ENCODE assay signal across 25 cellular contexts in the genomic region with DNA sequence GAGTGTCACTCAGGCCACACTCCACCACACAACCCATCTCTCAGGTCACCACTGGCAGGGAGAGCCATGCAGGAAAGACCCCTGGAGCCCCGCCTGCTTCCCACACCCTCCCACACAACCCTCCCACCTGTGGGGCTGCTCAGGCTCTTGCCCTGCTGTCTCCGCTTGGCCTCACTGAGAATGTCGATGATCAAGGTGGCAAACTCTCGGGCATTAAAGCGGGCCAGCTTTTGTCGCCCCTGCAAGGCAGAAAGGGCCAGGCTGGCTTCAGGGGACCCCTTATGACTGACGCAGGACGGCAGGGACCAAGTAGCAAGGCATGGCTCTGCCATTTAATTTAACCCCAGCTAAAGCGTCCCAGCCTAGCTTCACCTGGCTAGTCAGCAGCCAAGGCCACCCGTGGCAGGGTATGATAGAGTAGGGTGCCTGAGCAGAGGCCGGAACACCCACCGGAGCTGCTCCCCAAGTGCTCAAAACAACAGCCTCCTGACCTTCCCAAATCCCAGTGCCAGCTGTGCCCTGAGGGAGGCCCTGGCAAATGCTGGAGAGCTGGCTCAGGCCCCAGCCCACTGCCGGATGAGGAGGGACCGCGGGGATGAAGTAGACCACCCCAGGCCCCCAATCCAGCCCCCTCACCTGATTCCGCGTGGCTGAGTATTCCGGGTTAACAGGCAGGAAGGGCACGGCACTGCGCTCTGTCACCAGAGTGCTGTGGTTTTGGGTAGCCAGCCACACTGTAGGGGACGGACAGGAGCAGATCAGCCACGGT. TPM values are rescaled to one million over a fixed set of nuclear protein-coding genes. Genes with fewer than 3 reads are reported as not detected.
DNase-seq lines count a peak whose midpoint lies in the region; ATAC-seq and TF ChIP-seq lines count a peak whose summit lies in the region.
"Had no signal": no experiment of that assay in that cellular context is flagged by ENCODE, and none has a peak within 500 bp of the region (broad histone marks: within the 10 kb centered on the region; RNA-seq: fewer than 3 reads in every experiment).

No MANE protein-coding gene starts in this region.

- no peak for TF ChIP-seq POLR2A in IMR-90 (IDR thresholded peaks at IDR 0.05; ENCODE audit: low read depth, low read length)

- WGBS in IMR-90 (ENCODE audit: extremely low coverage in 2 of 2, insufficient read length in 1 of 2), 2 experiments, result 100% methylated on average over 7 of the region's 22 CpGs; no CpG with 5 or more reads in 1 of the 2 experiments
- 91% methylated on average over 22 of the region's 22 CpGs for WGBS in mesenchymal stem cell

- H3K27me3 ChIP-seq in IMR-90 (ENCODE audit: control insufficient read depth, insufficient read depth, low read length) (no peaks in the 10 kb centered on the region), colonic mucosa (no peaks in the 10 kb centered on the region), mesenchymal stem cell (ENCODE audit: control insufficient read depth in 1 of 2, insufficient read depth in 1 of 2, low read length in 2 of 2) (no peaks in the 10 kb centered on the region)

- H3K4ac ChIP-seq in IMR-90 (ENCODE audit: low read depth, low read length) (no peak overlapping the region), mesenchymal stem cell (ENCODE audit: low read depth in 1 of 2, low read length in 2 of 2) (no peak overlapping the region)

- no peaks in the 10 kb centered on the region; the same call in 1 of the 2 replicates for H3K9me1 ChIP-seq in IMR-90 (ENCODE audit: insufficient read depth, low read length)

- H4K91ac ChIP-seq in IMR-90 (ENCODE audit: insufficient read depth, low read depth, low read length), result no peak overlapping the region
- peak overlapping the region; percentile 52 for H4K91ac ChIP-seq in mesenchymal stem cell (ENCODE audit: low read length)

- peak overlapping the region; percentile 66 for H2AFZ ChIP-seq in IMR-90 (replicated peaks; ENCODE audit: low read length, poor library complexity)
- no peak overlapping the region for H2AFZ ChIP-seq in mesenchymal stem cell (ENCODE audit: low read depth, low read length)

- DNase-seq in IMR-90 (no peak), colonic mucosa (peak; percentile 16), mesenchymal stem cell (no peak), substantia nigra (lab: John Stamatoyannopoulos, UW) (no peak)
- DNase-seq in activated effector memory CD4-positive, alpha-beta T cell treated with Interleukin-2 at 50 U/mL for 16 hours, result no peak
- DNase-seq: activated CD4-positive, alpha-beta memory T cell treated with anti-CD3 and anti-CD28 coated beads, Interleukin-2, amount 10 ng/mL, durations not matched to agents 7 days and 5 days; activated CD4-positive, alpha-beta T cell treated with anti-CD3 and anti-CD28 coated beads for 1 hour; activated CD8-positive, alpha-beta memory T cell treated with anti-CD3 and anti-CD28 coated beads, Interleukin-2, amount 50 U/mL, for 48 hours; Calu3; DND-41; HCEC 1CT; NCI-H1105 treated with DMSO at 0.1 percent for 48 hours; NCI-H2029; NCI-H2227 treated with DMSO at 0.1 percent for 48 hours; NCI-H748 treated with DMSO at 0.1 percent for 48 hours; T-helper 17 cell had no signal

- no peak overlapping the region for H3K18ac ChIP-seq in IMR-90 (ENCODE audit: low read depth, low read length)
- H3K18ac ChIP-seq in mesenchymal stem cell (ENCODE audit: low read depth in 1 of 2, low read length in 2 of 2), result no peak overlapping the region

- H4K8ac ChIP-seq in IMR-90 (ENCODE audit: low read depth in 2 of 2, low read length in 2 of 2) (no peak overlapping the region), mesenchymal stem cell (ENCODE audit: low read length) (no peak overlapping the region)

- H3K9ac ChIP-seq in IMR-90 (ENCODE audit: low read depth, low read length) (no peak overlapping the region), colonic mucosa (ENCODE audit: low read depth in 2 of 2, low read length in 2 of 2) (no peak overlapping the region), mesenchymal stem cell (ENCODE audit: low read length) (no peak overlapping the region)

- H2BK15ac ChIP-seq in IMR-90 (ENCODE audit: low read depth, low read length) (no peak overlapping the region), mesenchymal stem cell (ENCODE audit: low read depth, poor library complexity, severe bottlenecking) (no peak overlapping the region)

- H2AK9ac ChIP-seq in IMR-90 (replicated peaks; ENCODE audit: low read depth, low read length, poor library complexity), result peak overlapping the region; percentile 77

- BruUV-seq in IMR-90 (replicated peaks; lab: Mats Ljungman, UMichigan), result no TSS peak

- H3K4me2 ChIP-seq in IMR-90 (ENCODE audit: low read depth, low read length) (no peak overlapping the region), mesenchymal stem cell (ENCODE audit: low read length, poor library complexity, severe bottlenecking) (no peak overlapping the region)

- in situ Hi-C loops in IMR-90 (cut with MboI; ENCODE audit: low sequenced_read_pairs), result no loop called here

- H3K4me3 ChIP-seq in IMR-90 (ENCODE audit: insufficient read depth, low read depth, low read length), result no peak overlapping the region
- no peak overlapping the region for H3K4me3 ChIP-seq in colonic mucosa
- H3K4me3 ChIP-seq in mesenchymal stem cell (ENCODE audit: insufficient read depth in 1 of 2, low read depth in 1 of 2, low read length in 2 of 2), result no peak overlapping the region
- H3K4me3 ChIP-seq: K562, lung, SK-N-MC, skin epidermis had no signal

- TF ChIP-seq CTCF in IMR-90 (conservative IDR thresholded peaks at IDR 0.05; ENCODE audit: low read depth, low read length) (no peak), colonic mucosa (IDR thresholded peaks at IDR 0.05) (no peak)

- intact Hi-C loops in IMR-90 (cut with micrococcal nuclease), result no loop called here
- intact Hi-C loops in colonic mucosa (cut with DNase I), result no loop called here

- H2BK12ac ChIP-seq in mesenchymal stem cell (ENCODE audit: low read length in 2 of 2), result no peak overlapping the region

- peaks cover 7% of the 10 kb centered on the region; the same call in 1 of the 2 replicates for H3K4me1 ChIP-seq in IMR-90 (ENCODE audit: control insufficient read depth, insufficient read depth, low read length)
- H3K4me1 ChIP-seq in colonic mucosa, result peaks cover 4% of the 10 kb centered on the region
- H3K4me1 ChIP-seq in mesenchymal stem cell (ENCODE audit: control insufficient read depth, insufficient read depth, low read depth, low read length), result peaks cover 19% of the 10 kb centered on the region

- H3K36me3 ChIP-seq in IMR-90 (ENCODE audit: control insufficient read depth, insufficient read depth, low read length), result peaks cover 67% of the 10 kb centered on the region
- peaks cover 6% of the 10 kb centered on the region for H3K36me3 ChIP-seq in colonic mucosa
- H3K36me3 ChIP-seq in mesenchymal stem cell (ENCODE audit: control insufficient read depth in 1 of 2, insufficient read depth in 2 of 2, low read depth in 1 of 2, low read length in 2 of 2), result peaks cover 85 to 97% of the 10 kb centered on the region in 2 experiments

- H3K27ac ChIP-seq in IMR-90 (ENCODE audit: insufficient read depth, low read length) (no peak overlapping the region), colonic mucosa (no peak overlapping the region), mesenchymal stem cell (ENCODE audit: low read length, poor library complexity, severe bottlenecking) (no peak overlapping the region), substantia nigra (ENCODE audit: low read depth, low read length, poor library complexity, severe bottlenecking) (peak overlapping the region; percentile 61)
- H3K27ac ChIP-seq: SK-N-MC had no signal

- H2AK5ac ChIP-seq in IMR-90 (ENCODE audit: low read depth, low read length) (no peak overlapping the region), mesenchymal stem cell (ENCODE audit: low read length, severe bottlenecking) (no peak overlapping the region)

- H3K14ac ChIP-seq in IMR-90 (replicated peaks; ENCODE audit: low read depth, low read length) (no peak overlapping the region), mesenchymal stem cell (ENCODE audit: low read length in 2 of 2) (no peak overlapping the region)

- dilution Hi-C loops in IMR-90 (cut with HindIII; ENCODE audit: low sequenced_read_pairs, unreplicated experiment), result no loop called here

- no peak overlapping the region for H3K56ac ChIP-seq in IMR-90 (ENCODE audit: extremely low read depth, insufficient read depth, low read length)

- H2BK5ac ChIP-seq in IMR-90 (ENCODE audit: low read depth, low read length, poor library complexity, severe bottlenecking) (no peak overlapping the region), mesenchymal stem cell (ENCODE audit: low read depth, low read length, poor library complexity, severe bottlenecking) (no peak overlapping the region)

- no peak overlapping the region for H2BK120ac ChIP-seq in IMR-90 (ENCODE audit: low read depth, low read length)
- no peak overlapping the region for H2BK120ac ChIP-seq in mesenchymal stem cell (ENCODE audit: low read depth, low read length)

- H3K79me1 ChIP-seq in IMR-90 (ENCODE audit: low read depth in 1 of 2, low read length in 2 of 2), result peaks cover 0 to 39% of the 10 kb centered on the region in 2 experiments; a peak in 3 of 4 replicates
- peaks cover 44% of the 10 kb centered on the region for H3K79me1 ChIP-seq in mesenchymal stem cell (replicated peaks; ENCODE audit: low read length, poor library complexity, severe bottlenecking)

- no peak overlapping the region for H3K23ac ChIP-seq in IMR-90 (ENCODE audit: low read depth, low read length)
- H3K23ac ChIP-seq in mesenchymal stem cell (ENCODE audit: low read length in 2 of 2), result no peak overlapping the region

- no peak overlapping the region for H4K5ac ChIP-seq in IMR-90 (ENCODE audit: low read depth, low read length)

- CTCF ChIA-PET in IMR-90 (lab: Yijun Ruan, JAX), result interaction anchor here (1.5 kb wide), 1 partner anchor 207 kb away, joined by 3 read pairs; no protein-coding TSS in a partner anchor

- POLR2A ChIA-PET in IMR-90 (lab: Charles Lee; ENCODE audit: unreplicated experiment), result no interaction called here

- H4K20me1 ChIP-seq in IMR-90 (ENCODE audit: insufficient read depth, low read length), result peaks cover 7% of the 10 kb centered on the region

- H3K9me3 ChIP-seq in IMR-90 (ENCODE audit: control insufficient read depth, insufficient read depth, low read length), result no peaks in the 10 kb centered on the region
- no peaks in the 10 kb centered on the region for H3K9me3 ChIP-seq in colonic mucosa
- H3K9me3 ChIP-seq in mesenchymal stem cell (ENCODE audit: control insufficient read depth, low read length), result no peaks in the 10 kb centered on the region

- no peak overlapping the region for H2BK20ac ChIP-seq in IMR-90 (ENCODE audit: low read depth, low read length)

- TF ChIP-seq RAD21 in IMR-90 (IDR thresholded peaks at IDR 0.05; ENCODE audit: low read length), result no peak

- ATAC-seq in IMR-90 (ENCODE audit: low read depth) (no peak), HG03097 (IDR thresholded peaks at IDR 0.05; ENCODE audit: low FRiP score, unreplicated experiment) (no peak), HG02970 (IDR thresholded peaks at IDR 0.05; ENCODE audit: low FRiP score, unreplicated experiment) (no peak)
- ATAC-seq: activated naive CD4-positive, alpha-beta T cell treated with anti-CD3 and anti-CD28 coated beads, Interleukin-2, amount 50 U/mL, for 72 hours; activated T-helper 17 cell treated with anti-CD3 and anti-CD28 coated beads, Interleukin-2, amount 50 U/mL, for 72 hours; K562; T-helper 17 cell had no signal

RNA-seq across cellular contexts. Expression of a gene that starts 8.7 kb away (rescaled TPM):
- total RNA-seq in IMR-90 (2012; rRNA removed) (18.3 and 22.0 TPM in 2 replicates), colonic mucosa (10 to 100 TPM; 41.2 to 91.2 TPM)
- polyA plus RNA-seq in IMR-90 (2012; rRNA removed), result 48.3 and 53.1 TPM in 2 replicates
- polyA plus RNA-seq in IMR-90 (2012; cell fraction: cytosol; rRNA removed), result 41.4 and 69.6 TPM in 2 replicates
- 126 and 323 TPM in 2 replicates for polyA plus RNA-seq in IMR-90 (2012; cell fraction: nucleus; rRNA removed; ENCODE audit: low replicate concordance)
- 23.6 TPM for polyA plus RNA-seq in mesenchymal stem cell (2013, experiment 1 of 2)
- polyA plus RNA-seq in mesenchymal stem cell (2013, experiment 2 of 2), result 23.8 TPM

RNA-seq across cellular contexts. Expression of a gene that starts 10.4 kb away (rescaled TPM):
- total RNA-seq in IMR-90 (2012; rRNA removed), result 3.1 and 3.2 TPM in 2 replicates
- polyA plus RNA-seq in IMR-90 (2012; rRNA removed), result 4.5 and 4.6 TPM in 2 replicates
- polyA plus RNA-seq in IMR-90 (2012; cell fraction: cytosol; rRNA removed), result 3.3 and 4.4 TPM in 2 replicates
- 3.2 and 4.0 TPM in 2 replicates for polyA plus RNA-seq in IMR-90 (2012; cell fraction: nucleus; rRNA removed; ENCODE audit: low replicate concordance)
- 10 to 100 TPM; 17.2 to 20.7 TPM for total RNA-seq in colonic mucosa
- polyA plus RNA-seq in mesenchymal stem cell (2013, experiment 1 of 2), result 5.5 TPM
- 5.2 TPM for polyA plus RNA-seq in mesenchymal stem cell (2013, experiment 2 of 2)

RNA-seq across cellular contexts. Expression of a gene that starts 12.3 kb away (rescaled TPM):
- 13.3 and 14.2 TPM in 2 replicates for total RNA-seq in IMR-90 (2012; rRNA removed)
- polyA plus RNA-seq in IMR-90 (2012; rRNA removed), result 34.2 and 37.1 TPM in 2 replicates
- 25.3 and 30.3 TPM in 2 replicates for polyA plus RNA-seq in IMR-90 (2012; cell fraction: cytosol; rRNA removed)
- 57.7 and 127 TPM in 2 replicates for polyA plus RNA-seq in IMR-90 (2012; cell fraction: nucleus; rRNA removed; ENCODE audit: low replicate concordance)
- total RNA-seq in colonic mucosa, result 10 to 100 TPM; 32.8 to 54.9 TPM
- 29.2 TPM for polyA plus RNA-seq in mesenchymal stem cell (2013, experiment 1 of 2)
- 28.5 TPM for polyA plus RNA-seq in mesenchymal stem cell (2013, experiment 2 of 2)

RNA-seq across cellular contexts. Expression of a gene that starts 15.7 kb away (rescaled TPM):
- total RNA-seq in IMR-90 (2012; rRNA removed) (0.90 and 1.1 TPM in 2 replicates), colonic mucosa (10 to 100 TPM in 1 of 2 donors, 1 to 10 TPM in 1; 3.1 to 10.2 TPM)
- 4.0 and 5.2 TPM in 2 replicates for polyA plus RNA-seq in IMR-90 (2012; rRNA removed)
- 1.9 and 4.4 TPM in 2 replicates for polyA plus RNA-seq in IMR-90 (2012; cell fraction: cytosol; rRNA removed)
- polyA plus RNA-seq in IMR-90 (2012; cell fraction: nucleus; rRNA removed; ENCODE audit: low replicate concordance), result 27.5 and 68.3 TPM in 2 replicates
- polyA plus RNA-seq in mesenchymal stem cell (2013, experiment 1 of 2), result 3.6 TPM
- polyA plus RNA-seq in mesenchymal stem cell (2013, experiment 2 of 2), result 2.7 TPM

RNA-seq across cellular contexts. Expression of a gene that starts 45.5 kb away (rescaled TPM):
- total RNA-seq in IMR-90 (2012; rRNA removed) (2.8 and 3.4 TPM in 2 replicates), colonic mucosa (1 to 10 TPM in 1 of 2 donors, under 1 TPM in 1; 0.62 to 2.5 TPM)
- 7.6 and 7.8 TPM in 2 replicates for polyA plus RNA-seq in IMR-90 (2012; rRNA removed)
- 1.4 and 2.8 TPM in 2 replicates for polyA plus RNA-seq in IMR-90 (2012; cell fraction: cytosol; rRNA removed)
- 139 and 203 TPM in 2 replicates for polyA plus RNA-seq in IMR-90 (2012; cell fraction: nucleus; rRNA removed; ENCODE audit: low replicate concordance)
- 2.9 TPM for polyA plus RNA-seq in mesenchymal stem cell (2013, experiment 1 of 2)
- polyA plus RNA-seq in mesenchymal stem cell (2013, experiment 2 of 2), result 2.5 TPM
- total RNA-seq: progenitor cell of endocrine pancreas had no signal
